39 cellular contexts compared by ENCODE assay signal in genomic region chrX:134608153-134608552, GRCh38. TPM values are rescaled to one million over a fixed set of nuclear protein-coding genes. Genes with fewer than 3 reads are reported as not detected.
"Had no signal": no experiment of that assay in that cellular context is flagged by ENCODE, and none has a peak within 500 bp of the region (broad histone marks: within the 10 kb centered on the region; RNA-seq: fewer than 3 reads in every experiment).

No MANE protein-coding gene starts in this region.

- H3K27ac ChIP-seq: ascending aorta, cardiac muscle cell, VCaP had no signal

- H3K27me3 ChIP-seq: ascending aorta, cardiac muscle cell had no signal

- H3K9me3 ChIP-seq: ascending aorta had no signal

- ATAC-seq: activated CD8-positive, alpha-beta T cell treated with anti-CD3 and anti-CD28 coated beads for 36 hours; activated naive CD8-positive, alpha-beta T cell treated with anti-CD3 and anti-CD28 coated beads, Interleukin-2, amount 50 U/mL, for 24 hours had no signal

- H3K4me3 ChIP-seq: ascending aorta, cardiac muscle cell had no signal

- H3K36me3 Mint-ChIP-seq: activated CD4-positive, alpha-beta memory T cell treated with anti-CD3 and anti-CD28 coated beads for 36 hours; activated naive CD8-positive, alpha-beta T cell; activated naive CD8-positive, alpha-beta T cell treated with anti-CD3 and anti-CD28 coated beads, Interleukin-2, amount 10 ng/mL, durations not matched to agents 7 days and 5 days; brain had no signal

- DNase-seq: activated B cell treated with CpG ODN at 0.5 μM for 24 hours; activated CD4-positive, alpha-beta memory T cell treated with anti-CD3 and anti-CD28 coated beads for 36 hours; activated CD4-positive, alpha-beta T cell treated with anti-CD3 and anti-CD28 coated beads for 4 hours; activated CD4-positive, alpha-beta T cell treated with anti-CD3 and anti-CD28 coated beads, Interleukin-2, amount 10 ng/mL, durations not matched to agents 24 days and 14 days; activated CD4-positive, alpha-beta T cell treated with anti-CD3 and anti-CD28 coated beads, Interleukin-2, amount 50 U/mL, for 1 hour; activated CD4-positive, alpha-beta T cell treated with anti-CD3 and anti-CD28 coated beads, Interleukin-2, amount 50 U/mL, for 4 hours; activated CD4-positive, CD25-positive, alpha-beta regulatory T cell treated with anti-CD3 and anti-CD28 coated beads, Interleukin-2, amount 50 U/mL, for 72 hours; activated CD8-positive, alpha-beta memory T cell treated with anti-CD3 and anti-CD28 coated beads, Interleukin-2, amount 50 U/mL, for 4 hours; activated CD8-positive, alpha-beta T cell treated with anti-CD3 and anti-CD28 coated beads for 36 hours; activated effector memory CD4-positive, alpha-beta T cell treated with Interleukin-2 at 50 U/mL for 16 hours; activated gamma-delta T cell treated with Interleukin-2 at 50 U/mL for 16 hours; activated naive CD4-positive, alpha-beta T cell; activated naive CD4-positive, alpha-beta T cell treated with anti-CD3 and anti-CD28 coated beads for 36 hours; activated naive CD4-positive, alpha-beta T cell treated with anti-CD3 and anti-CD28 coated beads, Interleukin-2, amount 50 U/mL, for 16 hours; activated naive CD8-positive, alpha-beta T cell treated with anti-CD3 and anti-CD28 coated beads, Interleukin-2, amount 10 ng/mL, durations not matched to agents 7 days and 5 days; activated naive CD8-positive, alpha-beta T cell treated with anti-CD3 and anti-CD28 coated beads, Interleukin-2, amount 50 U/mL, for 24 hours; activated T-cell treated with anti-CD3 and anti-CD28 coated beads, Interleukin-2, amount 50 U/mL, for 24 hours; activated T-cell treated with anti-CD3 and anti-CD28 coated beads, Interleukin-2, amount 50 U/mL, for 48 hours; amygdala; anterior cingulate cortex; caudate nucleus; cerebellar nuclear complex; T-helper 1 cell; T-helper 2 cell; T-helper 9 cell had no signal

- H3K27ac Mint-ChIP-seq: activated B cell treated with CpG ODN at 0.5 μM for 24 hours; activated CD4-positive, alpha-beta memory T cell treated with anti-CD3 and anti-CD28 coated beads for 36 hours; activated CD4-positive, alpha-beta T cell treated with anti-CD3 and anti-CD28 coated beads, Interleukin-2, amount 10 ng/mL, durations not matched to agents 24 days and 14 days; activated CD8-positive, alpha-beta T cell treated with anti-CD3 and anti-CD28 coated beads for 36 hours; activated naive CD4-positive, alpha-beta T cell treated with anti-CD3 and anti-CD28 coated beads for 36 hours; activated naive CD8-positive, alpha-beta T cell; activated naive CD8-positive, alpha-beta T cell treated with anti-CD3 and anti-CD28 coated beads, Interleukin-2, amount 10 ng/mL, durations not matched to agents 7 days and 5 days; activated naive CD8-positive, alpha-beta T cell treated with anti-CD3 and anti-CD28 coated beads, Interleukin-2, amount 50 U/mL, for 24 hours; activated T-cell treated with anti-CD3 and anti-CD28 coated beads, Interleukin-2, amount 50 U/mL, for 24 hours; activated T-helper 2 cell treated with anti-CD3 and anti-CD28 coated beads, Interferon-gamma antibody, Interleukin-2, Interleukin-4, amounts not matched to agents 10 μg/mL and 5 μg/mL and 100 μg/mL, durations not matched to agents 14 hours and 24 hours and 36 hours; brain; T-helper 1 cell treated with Interleukin-12 subunit alpha and Interleukin-12 subunit beta and Interleukin-4 antibody, amounts not matched to agents 30 μg/mL and 1 μg/mL, for 36 hours; T-helper 2 cell treated with Interferon-gamma antibody and Interleukin-4, amounts not matched to agents 5 μg/mL and 100 μg/mL, for 36 hours had no signal

- H3K4me1 ChIP-seq: ascending aorta had no signal

- FAIRE-seq: bronchial epithelial cell, TTC549 had no signal

- H3K36me3 ChIP-seq: ascending aorta, cardiac muscle cell had no signal

- H3K9me3 Mint-ChIP-seq: activated B cell treated with CpG ODN at 0.5 μM for 24 hours; activated CD4-positive, alpha-beta memory T cell treated with anti-CD3 and anti-CD28 coated beads for 36 hours; activated CD4-positive, alpha-beta T cell treated with anti-CD3 and anti-CD28 coated beads, Interleukin-2, amount 10 ng/mL, durations not matched to agents 24 days and 14 days; activated CD8-positive, alpha-beta T cell treated with anti-CD3 and anti-CD28 coated beads for 36 hours; activated naive CD4-positive, alpha-beta T cell treated with anti-CD3 and anti-CD28 coated beads for 36 hours; activated naive CD8-positive, alpha-beta T cell treated with anti-CD3 and anti-CD28 coated beads, Interleukin-2, amount 10 ng/mL, durations not matched to agents 7 days and 5 days; activated naive CD8-positive, alpha-beta T cell treated with anti-CD3 and anti-CD28 coated beads, Interleukin-2, amount 50 U/mL, for 24 hours; activated T-cell treated with anti-CD3 and anti-CD28 coated beads, Interleukin-2, amount 50 U/mL, for 24 hours; activated T-helper 2 cell treated with anti-CD3 and anti-CD28 coated beads, Interferon-gamma antibody, Interleukin-2, Interleukin-4, amounts not matched to agents 10 μg/mL and 5 μg/mL and 100 μg/mL, durations not matched to agents 14 hours and 24 hours and 36 hours; central memory CD8-positive, alpha-beta T cell; T-helper 1 cell treated with Interleukin-12 subunit alpha and Interleukin-12 subunit beta and Interleukin-4 antibody, amounts not matched to agents 30 μg/mL and 1 μg/mL, for 36 hours; T-helper 2 cell treated with Interferon-gamma antibody and Interleukin-4, amounts not matched to agents 5 μg/mL and 100 μg/mL, for 36 hours had no signal

RNA-seq across cellular contexts. Expression of gene PLAC1, which starts 50.1 kb away (rescaled TPM):
- total RNA-seq: activated B cell treated with CpG ODN at 0.5 μM for 24 hours; activated CD4-positive, alpha-beta T cell treated with anti-CD3 and anti-CD28 coated beads, Interleukin-2, amount 10 ng/mL, durations not matched to agents 24 days and 14 days; activated CD8-positive, alpha-beta memory T cell treated with anti-CD3 and anti-CD28 coated beads for 36 hours; activated CD8-positive, alpha-beta T cell treated with anti-CD3 and anti-CD28 coated beads for 36 hours; activated naive CD4-positive, alpha-beta T cell treated with anti-CD3 and anti-CD28 coated beads for 36 hours; activated naive CD8-positive, alpha-beta T cell treated with anti-CD3 and anti-CD28 coated beads, Interleukin-2, amount 10 ng/mL, durations not matched to agents 7 days and 5 days; activated T-helper 2 cell treated with anti-CD3 and anti-CD28 coated beads, Interferon-gamma antibody, Interleukin-2, Interleukin-4, amounts not matched to agents 10 μg/mL and 5 μg/mL and 100 μg/mL, durations not matched to agents 14 hours and 24 hours and 36 hours; ascending aorta; chondrocyte had no signal
- polyA plus RNA-seq: adipose tissue had no signal
